ENCODE assay signal across 10 cellular contexts in genomic region chr1:14944471-14944981, GRCh38.
A peak's percentile ranks its signal among the peaks of the same experiment; 100 is the strongest.
DNase-seq lines count a peak whose midpoint lies in the region; ATAC-seq, FAIRE-seq and TF ChIP-seq lines count a peak whose summit lies in the region.
"Had no signal": no experiment of that assay in that cellular context is flagged by ENCODE, and none has a peak within 500 bp of the region (broad histone marks: within the 10 kb centered on the region; RNA-seq: fewer than 3 reads in every experiment).

No MANE protein-coding gene starts in this region.

- WGBS in heart left ventricle, 4 donors: 72 to 80% (median 78%) methylated on average over 8 to 12 of the region's 12 CpGs
- WGBS in gastroesophageal sphincter (ENCODE audit: low coverage in 1 of 2), 2 donors: 58 to 100% methylated on average over 1 to 2 of the region's 12 CpGs

- intact Hi-C loops in heart left ventricle (cut with DNase I) (no loop called here), left ventricle myocardium superior (cut with micrococcal nuclease) (no loop called here), upper lobe of right lung (cut with DNase I) (no loop called here)

- H3K27ac ChIP-seq in heart left ventricle: peak overlapping the region in 10 of 12 donors; percentile 58 to 90 (median 79)
- peak overlapping the region; percentile 73 to 94 (median 86) for H3K27ac ChIP-seq in gastroesophageal sphincter
- H3K27ac ChIP-seq in osteoblast (ENCODE audit: low read depth, low read length): peak overlapping the region; percentile 72
- H3K27ac ChIP-seq in upper lobe of right lung: peak overlapping the region; percentile 87

- TF ChIP-seq POLR2A in heart left ventricle (IDR thresholded peaks at IDR 0.05) (no peak), gastroesophageal sphincter (IDR thresholded peaks at IDR 0.05) (no peak)

- ATAC-seq in heart left ventricle: no peak
- no peak for ATAC-seq in left ventricle myocardium superior
- no peak for ATAC-seq in gastroesophageal sphincter
- ATAC-seq in upper lobe of right lung: no peak
- ATAC-seq in HG02884 (IDR thresholded peaks at IDR 0.05; ENCODE audit: unreplicated experiment): no peak

- H2AFZ ChIP-seq in osteoblast (ENCODE audit: low read length): peak overlapping the region; percentile 7

- H3K36me3 ChIP-seq in heart left ventricle: no peaks in the 10 kb centered on the region
- H3K36me3 ChIP-seq in gastroesophageal sphincter: no peaks in the 10 kb centered on the region
- H3K36me3 ChIP-seq in osteoblast (ENCODE audit: insufficient read depth, low read length): no peaks in the 10 kb centered on the region
- H3K36me3 ChIP-seq in upper lobe of right lung: no peaks in the 10 kb centered on the region

- no peak overlapping the region for H3K4me2 ChIP-seq in osteoblast (ENCODE audit: insufficient read depth, low read length)

- H3K4me3 ChIP-seq in heart left ventricle (no peak overlapping the region), gastroesophageal sphincter (no peak overlapping the region), osteoblast (ENCODE audit: insufficient read depth, low read length) (peak overlapping the region; percentile 32), upper lobe of right lung (no peak overlapping the region)

- no peak for FAIRE-seq in RCC 7860 (lab: Jason Lieb, UNC)

- DNase-seq in heart left ventricle (peak in 1 of 5 donors; percentile 30), left ventricle myocardium superior (no peak), osteoblast (ENCODE audit: insufficient read length, low spot score, missing footprints) (peak; percentile 44), upper lobe of right lung (no peak), RCC 7860 (ENCODE audit: low spot score) (no peak)
- no peak for DNase-seq in activated CD4-positive, alpha-beta T cell treated with anti-CD3 and anti-CD28 coated beads for 48 hours
- DNase-seq: activated CD8-positive, alpha-beta memory T cell treated with anti-CD3 and anti-CD28 coated beads, Interleukin-2, amount 50 U/mL, for 48 hours; NCI-H774 had no signal

- H3K79me2 ChIP-seq in osteoblast (ENCODE audit: insufficient read depth, low read length): peaks cover 26% of the 10 kb centered on the region

- no peaks in the 10 kb centered on the region for H4K20me1 ChIP-seq in osteoblast (ENCODE audit: insufficient read depth, low read length)

- H3K27me3 ChIP-seq in heart left ventricle: no peaks in the 10 kb centered on the region
- H3K27me3 ChIP-seq in gastroesophageal sphincter: no peaks in the 10 kb centered on the region
- no peaks in the 10 kb centered on the region for H3K27me3 ChIP-seq in osteoblast (ENCODE audit: insufficient read depth, low read length)
- H3K27me3 ChIP-seq in upper lobe of right lung: no peaks in the 10 kb centered on the region

- no peak for TF ChIP-seq EP300 in gastroesophageal sphincter (IDR thresholded peaks at IDR 0.05)

- peaks cover 0 to 59% (median 37%) of the 10 kb centered on the region in 12 donors for H3K4me1 ChIP-seq in heart left ventricle
- H3K4me1 ChIP-seq in gastroesophageal sphincter: peaks cover 2 to 56% (median 50%) of the 10 kb centered on the region in 3 donors
- peaks cover 55% of the 10 kb centered on the region for H3K4me1 ChIP-seq in osteoblast (ENCODE audit: insufficient read depth, low read length)
- H3K4me1 ChIP-seq in upper lobe of right lung: peaks cover 40% of the 10 kb centered on the region

- no peaks in the 10 kb centered on the region for H3K9me3 ChIP-seq in heart left ventricle
- no peaks in the 10 kb centered on the region for H3K9me3 ChIP-seq in gastroesophageal sphincter
- no peaks in the 10 kb centered on the region for H3K9me3 ChIP-seq in osteoblast (ENCODE audit: low read depth, low read length)
- H3K9me3 ChIP-seq in upper lobe of right lung: no peaks in the 10 kb centered on the region

- TF ChIP-seq CTCF in heart left ventricle (IDR thresholded peaks at IDR 0.05): no peak
- no peak for TF ChIP-seq CTCF in gastroesophageal sphincter (IDR thresholded peaks at IDR 0.05)
- no peak for TF ChIP-seq CTCF in osteoblast (IDR thresholded peaks at IDR 0.05; ENCODE audit: extremely low read depth, low read depth, low read length)
- no peak for TF ChIP-seq CTCF in upper lobe of right lung (IDR thresholded peaks at IDR 0.05)
